In the genomic region with DNA sequence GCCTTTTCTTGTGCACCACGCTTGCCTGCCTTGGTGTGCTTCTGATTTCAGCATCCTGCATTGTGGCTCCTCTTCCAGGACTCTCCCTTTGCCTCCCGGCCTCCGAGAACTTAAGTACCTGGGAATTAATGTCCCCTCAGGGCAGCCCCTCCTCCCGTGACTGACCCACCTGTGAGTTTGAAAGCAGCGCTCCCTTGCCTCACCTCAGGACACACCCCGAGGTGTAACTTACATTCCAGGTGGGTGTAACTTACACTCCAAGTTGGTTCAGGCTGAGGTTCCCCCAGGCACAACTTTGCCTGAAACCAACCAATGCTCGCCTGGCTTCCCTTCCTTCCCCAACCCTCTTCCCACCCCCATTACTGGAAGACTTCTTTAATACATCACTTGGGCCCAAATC, we compare ENCODE assay signal across 18 cellular contexts.
DNase-seq lines count a peak whose midpoint lies in the region; ATAC-seq and TF ChIP-seq lines count a peak whose summit lies in the region.
"Had no signal": no experiment of that assay in that cellular context is flagged by ENCODE, and none has a peak within 500 bp of the region (broad histone marks: within the 10 kb centered on the region; RNA-seq: fewer than 3 reads in every experiment).

No MANE protein-coding gene starts in this region.

- H3K4me1 ChIP-seq in BLaER1 (peaks cover 59% of the 10 kb centered on the region), neural progenitor cell (peaks cover 63% of the 10 kb centered on the region)
- H3K4me1 ChIP-seq: HAP-1 had no signal

- DNase-seq in WTC11 (ENCODE audit: low spot score) (no peak), neural progenitor cell (ENCODE audit: low spot score) (no peak), COLO668 (lab: John Stamatoyannopoulos, UW; ENCODE audit: unreplicated experiment) (no peak), NCI-H1417 treated with DMSO at 0.1 percent for 48 hours (lab: John Stamatoyannopoulos, UW) (no peak), NCI-H524 (lab: John Stamatoyannopoulos, UW) (no peak)
- DNase-seq: 8988T; AML-193; Calu3; CD4-positive, CD25-positive, alpha-beta regulatory T cell; DMS 273 treated with DMSO at 0.1 percent for 48 hours; DMS79; GOT3 had no signal

- no peak overlapping the region for H3K4me3 Mint-ChIP-seq in WTC11
- H3K4me3 Mint-ChIP-seq in neural progenitor cell, result no peak overlapping the region
- H3K4me3 Mint-ChIP-seq: CD4-positive, CD25-positive, alpha-beta regulatory T cell had no signal

- H3K4me1 Mint-ChIP-seq in WTC11 (peaks cover 79% of the 10 kb centered on the region), neural progenitor cell (peaks cover 56% of the 10 kb centered on the region)
- H3K4me1 Mint-ChIP-seq: CD4-positive, CD25-positive, alpha-beta regulatory T cell had no signal

- TF ChIP-seq CTCF in WTC11 (IDR thresholded peaks at IDR 0.05) (no peak), neural progenitor cell (IDR thresholded peaks at IDR 0.05) (no peak)

- H3K4me3 ChIP-seq in BLaER1, result no peak overlapping the region
- H3K4me3 ChIP-seq in neural progenitor cell, result no peak overlapping the region
- H3K4me3 ChIP-seq: BLaER1 treated with 17β-estradiol and CSF1 and Interleukin-3, amounts not matched to agents 10 nM and 100 nM; HAP-1 had no signal

- H3K9me3 Mint-ChIP-seq in WTC11 (no peaks in the 10 kb centered on the region), neural progenitor cell (no peaks in the 10 kb centered on the region)

- ATAC-seq in WTC11 (no peak; the same call in 1 of the 2 replicates), esophagus mucosa (peak; percentile 71), GM21786 (IDR thresholded peaks at IDR 0.05; ENCODE audit: unreplicated experiment) (no peak)
- ATAC-seq: HepG2 had no signal

- no peaks in the 10 kb centered on the region for H3K36me3 ChIP-seq in BLaER1
- no peaks in the 10 kb centered on the region for H3K36me3 ChIP-seq in neural progenitor cell
- H3K36me3 ChIP-seq: BLaER1 treated with 17β-estradiol and CSF1 and Interleukin-3, amounts not matched to agents 10 nM and 100 nM; HAP-1 had no signal

- H3K27me3 Mint-ChIP-seq in WTC11 (ENCODE audit: low read depth), result 0 out of 2 replicates have a peak, but pooled peaks cover under 1% of the 10 kb centered on the region
- peaks cover 2% of the 10 kb centered on the region for H3K27me3 Mint-ChIP-seq in neural progenitor cell (ENCODE audit: insufficient read depth, low read depth)

- H3K36me3 Mint-ChIP-seq in WTC11, result no peaks in the 10 kb centered on the region
- peaks cover under 1% of the 10 kb centered on the region for H3K36me3 Mint-ChIP-seq in neural progenitor cell
- H3K36me3 Mint-ChIP-seq: CD4-positive, CD25-positive, alpha-beta regulatory T cell had no signal

- peak overlapping the region; percentile 72; the same call in 1 of the 2 replicates for H3K4me2 ChIP-seq in BLaER1
- H3K4me2 ChIP-seq in neural progenitor cell, result peak overlapping the region; percentile 32

- H3K79me2 ChIP-seq in neural progenitor cell (ENCODE audit: low read depth), result no peaks in the 10 kb centered on the region

- CTCF ChIA-PET in WTC11 (lab: Charles Lee), result no interaction called here

- H3K27me3 ChIP-seq in BLaER1 (peaks cover 19% of the 10 kb centered on the region; the same call in 1 of the 2 replicates), neural progenitor cell (no peaks in the 10 kb centered on the region)

- H3K27ac Mint-ChIP-seq in WTC11 (no peak overlapping the region), neural progenitor cell (peak overlapping the region; percentile 4)

- H3K9me3 ChIP-seq in BLaER1, result no peaks in the 10 kb centered on the region
- no peaks in the 10 kb centered on the region for H3K9me3 ChIP-seq in neural progenitor cell (ENCODE audit: low read depth)
- H3K9me3 ChIP-seq: BLaER1 treated with 17β-estradiol and CSF1 and Interleukin-3, amounts not matched to agents 10 nM and 100 nM; HAP-1 had no signal

- H3F3A ChIP-seq in neural progenitor cell (ENCODE audit: low read depth), result peaks cover 35% of the 10 kb centered on the region

- no peak overlapping the region for H2AFZ ChIP-seq in neural progenitor cell (replicated peaks)

- POLR2A ChIA-PET in WTC11 (lab: Charles Lee), result no interaction called here

- H4K20me1 ChIP-seq in BLaER1, result no peaks in the 10 kb centered on the region
- H4K20me1 ChIP-seq in neural progenitor cell (ENCODE audit: low read depth), result peaks cover 23% of the 10 kb centered on the region
- H4K20me1 ChIP-seq: BLaER1 treated with 17β-estradiol and CSF1 and Interleukin-3, amounts not matched to agents 10 nM and 100 nM had no signal

- H3K9ac ChIP-seq in BLaER1 (no peak overlapping the region), neural progenitor cell (no peak overlapping the region)
- H3K9ac ChIP-seq: BLaER1 treated with 17β-estradiol and CSF1 and Interleukin-3, amounts not matched to agents 10 nM and 100 nM had no signal

- peak overlapping the region; percentile 75 for H3K27ac ChIP-seq in BLaER1
- H3K27ac ChIP-seq in neural progenitor cell, result no peak overlapping the region

TF ChIP-seq in WTC11, 78 proteins besides CTCF, POLR2A, EP300 and RAD21:
- TF ChIP-seq PRDM15 (CRISPR knock-in tag; IDR thresholded peaks at IDR 0.05) (0 out of 2 replicates have a peak, but pooled peaks have one; percentile 25), E2F4 (CRISPR knock-in tag; IDR thresholded peaks at IDR 0.05; ENCODE audit: borderline replicate concordance, low read depth) (no peak)
